ENCODE assay signal across 1 cellular context in genomic region chr16:89917773-89918452, GRCh38.
TF ChIP-seq lines count a peak whose summit lies in the region.

No MANE protein-coding gene starts in this region.

TF ChIP-seq in HepG2, 621 proteins besides CTCF, POLR2A, EP300 and RAD21 (continued from another document and continues in another):
- TF ChIP-seq, protein P1, sequence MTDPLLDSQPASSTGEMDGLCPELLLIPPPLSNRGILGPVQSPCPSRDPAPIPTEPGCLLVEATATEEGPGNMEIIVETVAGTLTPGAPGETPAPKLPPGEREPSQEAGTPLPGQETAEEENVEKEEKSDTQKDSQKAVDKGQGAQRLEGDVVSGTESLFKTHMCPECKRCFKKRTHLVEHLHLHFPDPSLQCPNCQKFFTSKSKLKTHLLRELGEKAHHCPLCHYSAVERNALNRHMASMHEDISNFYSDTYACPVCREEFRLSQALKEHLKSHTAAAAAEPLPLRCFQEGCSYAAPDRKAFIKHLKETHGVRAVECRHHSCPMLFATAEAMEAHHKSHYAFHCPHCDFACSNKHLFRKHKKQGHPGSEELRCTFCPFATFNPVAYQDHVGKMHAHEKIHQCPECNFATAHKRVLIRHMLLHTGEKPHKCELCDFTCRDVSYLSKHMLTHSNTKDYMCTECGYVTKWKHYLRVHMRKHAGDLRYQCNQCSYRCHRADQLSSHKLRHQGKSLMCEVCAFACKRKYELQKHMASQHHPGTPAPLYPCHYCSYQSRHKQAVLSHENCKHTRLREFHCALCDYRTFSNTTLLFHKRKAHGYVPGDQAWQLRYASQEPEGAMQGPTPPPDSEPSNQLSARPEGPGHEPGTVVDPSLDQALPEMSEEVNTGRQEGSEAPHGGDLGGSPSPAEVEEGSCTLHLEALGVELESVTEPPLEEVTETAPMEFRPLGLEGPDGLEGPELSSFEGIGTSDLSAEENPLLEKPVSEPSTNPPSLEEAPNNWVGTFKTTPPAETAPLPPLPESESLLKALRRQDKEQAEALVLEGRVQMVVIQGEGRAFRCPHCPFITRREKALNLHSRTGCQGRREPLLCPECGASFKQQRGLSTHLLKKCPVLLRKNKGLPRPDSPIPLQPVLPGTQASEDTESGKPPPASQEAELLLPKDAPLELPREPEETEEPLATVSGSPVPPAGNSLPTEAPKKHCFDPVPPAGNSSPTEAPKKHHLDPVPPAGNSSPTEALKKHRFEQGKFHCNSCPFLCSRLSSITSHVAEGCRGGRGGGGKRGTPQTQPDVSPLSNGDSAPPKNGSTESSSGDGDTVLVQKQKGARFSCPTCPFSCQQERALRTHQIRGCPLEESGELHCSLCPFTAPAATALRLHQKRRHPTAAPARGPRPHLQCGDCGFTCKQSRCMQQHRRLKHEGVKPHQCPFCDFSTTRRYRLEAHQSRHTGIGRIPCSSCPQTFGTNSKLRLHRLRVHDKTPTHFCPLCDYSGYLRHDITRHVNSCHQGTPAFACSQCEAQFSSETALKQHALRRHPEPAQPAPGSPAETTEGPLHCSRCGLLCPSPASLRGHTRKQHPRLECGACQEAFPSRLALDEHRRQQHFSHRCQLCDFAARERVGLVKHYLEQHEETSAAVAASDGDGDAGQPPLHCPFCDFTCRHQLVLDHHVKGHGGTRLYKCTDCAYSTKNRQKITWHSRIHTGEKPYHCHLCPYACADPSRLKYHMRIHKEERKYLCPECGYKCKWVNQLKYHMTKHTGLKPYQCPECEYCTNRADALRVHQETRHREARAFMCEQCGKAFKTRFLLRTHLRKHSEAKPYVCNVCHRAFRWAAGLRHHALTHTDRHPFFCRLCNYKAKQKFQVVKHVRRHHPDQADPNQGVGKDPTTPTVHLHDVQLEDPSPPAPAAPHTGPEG (CRISPR knock-in tag; IDR thresholded peaks at IDR 0.05): peak; percentile 97
- TF ChIP-seq, protein P2, sequence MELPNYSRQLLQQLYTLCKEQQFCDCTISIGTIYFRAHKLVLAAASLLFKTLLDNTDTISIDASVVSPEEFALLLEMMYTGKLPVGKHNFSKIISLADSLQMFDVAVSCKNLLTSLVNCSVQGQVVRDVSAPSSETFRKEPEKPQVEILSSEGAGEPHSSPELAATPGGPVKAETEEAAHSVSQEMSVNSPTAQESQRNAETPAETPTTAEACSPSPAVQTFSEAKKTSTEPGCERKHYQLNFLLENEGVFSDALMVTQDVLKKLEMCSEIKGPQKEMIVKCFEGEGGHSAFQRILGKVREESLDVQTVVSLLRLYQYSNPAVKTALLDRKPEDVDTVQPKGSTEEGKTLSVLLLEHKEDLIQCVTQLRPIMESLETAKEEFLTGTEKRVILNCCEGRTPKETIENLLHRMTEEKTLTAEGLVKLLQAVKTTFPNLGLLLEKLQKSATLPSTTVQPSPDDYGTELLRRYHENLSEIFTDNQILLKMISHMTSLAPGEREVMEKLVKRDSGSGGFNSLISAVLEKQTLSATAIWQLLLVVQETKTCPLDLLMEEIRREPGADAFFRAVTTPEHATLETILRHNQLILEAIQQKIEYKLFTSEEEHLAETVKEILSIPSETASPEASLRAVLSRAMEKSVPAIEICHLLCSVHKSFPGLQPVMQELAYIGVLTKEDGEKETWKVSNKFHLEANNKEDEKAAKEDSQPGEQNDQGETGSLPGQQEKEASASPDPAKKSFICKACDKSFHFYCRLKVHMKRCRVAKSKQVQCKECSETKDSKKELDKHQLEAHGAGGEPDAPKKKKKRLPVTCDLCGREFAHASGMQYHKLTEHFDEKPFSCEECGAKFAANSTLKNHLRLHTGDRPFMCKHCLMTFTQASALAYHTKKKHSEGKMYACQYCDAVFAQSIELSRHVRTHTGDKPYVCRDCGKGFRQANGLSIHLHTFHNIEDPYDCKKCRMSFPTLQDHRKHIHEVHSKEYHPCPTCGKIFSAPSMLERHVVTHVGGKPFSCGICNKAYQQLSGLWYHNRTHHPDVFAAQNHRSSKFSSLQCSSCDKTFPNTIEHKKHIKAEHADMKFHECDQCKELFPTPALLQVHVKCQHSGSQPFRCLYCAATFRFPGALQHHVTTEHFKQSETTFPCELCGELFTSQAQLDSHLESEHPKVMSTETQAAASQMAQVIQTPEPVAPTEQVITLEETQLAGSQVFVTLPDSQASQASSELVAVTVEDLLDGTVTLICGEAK (IDR thresholded peaks at IDR 0.05): no peak
- TF ChIP-seq, protein P2 (CRISPR knock-in tag; IDR thresholded peaks at IDR 0.05): peak; percentile 89
- TF ChIP-seq ZKSCAN5 (CRISPR knock-in tag; IDR thresholded peaks at IDR 0.05) (peak; percentile 84), ZBTB1 (CRISPR knock-in tag; IDR thresholded peaks at IDR 0.05; ENCODE audit: borderline replicate concordance) (0 out of 2 replicates have a peak, but pooled peaks have one; percentile 85), PATZ1 (CRISPR knock-in tag; IDR thresholded peaks at IDR 0.05) (peak; percentile 98), BCL3 (CRISPR knock-in tag; IDR thresholded peaks at IDR 0.05) (peak; percentile 100), MBD4 (IDR thresholded peaks at IDR 0.05; ENCODE audit: borderline replicate concordance, low read length) (no peak), ZNF550 (CRISPR knock-in tag; IDR thresholded peaks at IDR 0.05; ENCODE audit: borderline replicate concordance) (peak; percentile 92), ZNF614 (CRISPR knock-in tag; IDR thresholded peaks at IDR 0.05; ENCODE audit: borderline replicate concordance) (peak; percentile 97), CAMTA2 (CRISPR knock-in tag; IDR thresholded peaks at IDR 0.05; ENCODE audit: borderline replicate concordance) (no peak; the same call in 1 of the 2 replicates), CENPX (CRISPR knock-in tag; IDR thresholded peaks at IDR 0.05) (no peak), PRMT3 (CRISPR knock-in tag; IDR thresholded peaks at IDR 0.05; ENCODE audit: borderline replicate concordance, low read depth) (peak; percentile 98), NR1H2 (CRISPR knock-in tag; IDR thresholded peaks at IDR 0.05; ENCODE audit: borderline replicate concordance, low read depth) (peak; percentile 95), ZNF768 (CRISPR knock-in tag; IDR thresholded peaks at IDR 0.05) (peak; percentile 90), SMYD3 (CRISPR knock-in tag; IDR thresholded peaks at IDR 0.05) (peak; percentile 96), BRD4 (CRISPR knock-in tag; IDR thresholded peaks at IDR 0.05) (peak; percentile 99), ZFX (CRISPR knock-in tag; IDR thresholded peaks at IDR 0.05; ENCODE audit: low read depth) (peak; percentile 99), IRF2 (CRISPR knock-in tag; IDR thresholded peaks at IDR 0.05) (peak; percentile 97), ZNF33B (CRISPR knock-in tag; IDR thresholded peaks at IDR 0.05) (peak; percentile 99), KLF13 (CRISPR knock-in tag; IDR thresholded peaks at IDR 0.05) (peak; percentile 97), ZNF577 (CRISPR knock-in tag; IDR thresholded peaks at IDR 0.05; ENCODE audit: borderline replicate concordance, low read depth) (no peak; the same call in 1 of the 2 replicates), RBM39 (IDR thresholded peaks at IDR 0.05; ENCODE audit: low read depth, low read length, poor library complexity, severe bottlenecking) (peak; percentile 89)
- TF ChIP-seq, protein P3, sequence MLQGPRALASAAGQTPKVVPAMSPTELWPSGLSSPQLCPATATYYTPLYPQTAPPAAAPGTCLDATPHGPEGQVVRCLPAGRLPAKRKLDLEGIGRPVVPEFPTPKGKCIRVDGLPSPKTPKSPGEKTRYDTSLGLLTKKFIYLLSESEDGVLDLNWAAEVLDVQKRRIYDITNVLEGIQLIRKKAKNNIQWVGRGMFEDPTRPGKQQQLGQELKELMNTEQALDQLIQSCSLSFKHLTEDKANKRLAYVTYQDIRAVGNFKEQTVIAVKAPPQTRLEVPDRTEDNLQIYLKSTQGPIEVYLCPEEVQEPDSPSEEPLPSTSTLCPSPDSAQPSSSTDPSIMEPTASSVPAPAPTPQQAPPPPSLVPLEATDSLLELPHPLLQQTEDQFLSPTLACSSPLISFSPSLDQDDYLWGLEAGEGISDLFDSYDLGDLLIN (CRISPR knock-in tag; IDR thresholded peaks at IDR 0.05; ENCODE audit: borderline replicate concordance): peak; percentile 93; the same call in 1 of the 2 replicates
- TF ChIP-seq, protein P4, sequence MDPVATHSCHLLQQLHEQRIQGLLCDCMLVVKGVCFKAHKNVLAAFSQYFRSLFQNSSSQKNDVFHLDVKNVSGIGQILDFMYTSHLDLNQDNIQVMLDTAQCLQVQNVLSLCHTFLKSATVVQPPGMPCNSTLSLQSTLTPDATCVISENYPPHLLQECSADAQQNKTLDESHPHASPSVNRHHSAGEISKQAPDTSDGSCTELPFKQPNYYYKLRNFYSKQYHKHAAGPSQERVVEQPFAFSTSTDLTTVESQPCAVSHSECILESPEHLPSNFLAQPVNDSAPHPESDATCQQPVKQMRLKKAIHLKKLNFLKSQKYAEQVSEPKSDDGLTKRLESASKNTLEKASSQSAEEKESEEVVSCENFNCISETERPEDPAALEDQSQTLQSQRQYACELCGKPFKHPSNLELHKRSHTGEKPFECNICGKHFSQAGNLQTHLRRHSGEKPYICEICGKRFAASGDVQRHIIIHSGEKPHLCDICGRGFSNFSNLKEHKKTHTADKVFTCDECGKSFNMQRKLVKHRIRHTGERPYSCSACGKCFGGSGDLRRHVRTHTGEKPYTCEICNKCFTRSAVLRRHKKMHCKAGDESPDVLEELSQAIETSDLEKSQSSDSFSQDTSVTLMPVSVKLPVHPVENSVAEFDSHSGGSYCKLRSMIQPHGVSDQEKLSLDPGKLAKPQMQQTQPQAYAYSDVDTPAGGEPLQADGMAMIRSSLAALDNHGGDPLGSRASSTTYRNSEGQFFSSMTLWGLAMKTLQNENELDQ (CRISPR knock-in tag; IDR thresholded peaks at IDR 0.05; ENCODE audit: borderline replicate concordance): peak; percentile 93
- TF ChIP-seq, protein P5, sequence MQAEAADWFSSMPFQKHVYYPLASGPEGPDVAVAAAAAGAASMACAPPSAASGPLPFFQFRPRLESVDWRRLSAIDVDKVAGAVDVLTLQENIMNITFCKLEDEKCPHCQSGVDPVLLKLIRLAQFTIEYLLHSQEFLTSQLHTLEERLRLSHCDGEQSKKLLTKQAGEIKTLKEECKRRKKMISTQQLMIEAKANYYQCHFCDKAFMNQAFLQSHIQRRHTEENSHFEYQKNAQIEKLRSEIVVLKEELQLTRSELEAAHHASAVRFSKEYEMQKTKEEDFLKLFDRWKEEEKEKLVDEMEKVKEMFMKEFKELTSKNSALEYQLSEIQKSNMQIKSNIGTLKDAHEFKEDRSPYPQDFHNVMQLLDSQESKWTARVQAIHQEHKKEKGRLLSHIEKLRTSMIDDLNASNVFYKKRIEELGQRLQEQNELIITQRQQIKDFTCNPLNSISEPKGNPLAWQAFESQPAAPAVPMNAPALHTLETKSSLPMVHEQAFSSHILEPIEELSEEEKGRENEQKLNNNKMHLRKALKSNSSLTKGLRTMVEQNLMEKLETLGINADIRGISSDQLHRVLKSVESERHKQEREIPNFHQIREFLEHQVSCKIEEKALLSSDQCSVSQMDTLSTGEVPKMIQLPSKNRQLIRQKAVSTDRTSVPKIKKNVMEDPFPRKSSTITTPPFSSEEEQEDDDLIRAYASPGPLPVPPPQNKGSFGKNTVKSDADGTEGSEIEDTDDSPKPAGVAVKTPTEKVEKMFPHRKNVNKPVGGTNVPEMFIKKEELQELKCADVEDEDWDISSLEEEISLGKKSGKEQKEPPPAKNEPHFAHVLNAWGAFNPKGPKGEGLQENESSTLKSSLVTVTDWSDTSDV (CRISPR knock-in tag; IDR thresholded peaks at IDR 0.05): peak; percentile 96
- TF ChIP-seq, protein P6, sequence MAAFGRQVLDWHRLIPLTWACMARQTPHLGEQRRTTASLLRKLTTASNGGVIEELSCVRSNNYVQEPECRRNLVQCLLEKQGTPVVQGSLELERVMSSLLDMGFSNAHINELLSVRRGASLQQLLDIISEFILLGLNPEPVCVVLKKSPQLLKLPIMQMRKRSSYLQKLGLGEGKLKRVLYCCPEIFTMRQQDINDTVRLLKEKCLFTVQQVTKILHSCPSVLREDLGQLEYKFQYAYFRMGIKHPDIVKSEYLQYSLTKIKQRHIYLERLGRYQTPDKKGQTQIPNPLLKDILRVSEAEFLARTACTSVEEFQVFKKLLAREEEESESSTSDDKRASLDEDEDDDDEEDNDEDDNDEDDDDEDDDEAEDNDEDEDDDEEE (CRISPR knock-in tag; IDR thresholded peaks at IDR 0.05): peak; percentile 85
